ENCODE assay signal across 8 cellular contexts in the genomic region with DNA sequence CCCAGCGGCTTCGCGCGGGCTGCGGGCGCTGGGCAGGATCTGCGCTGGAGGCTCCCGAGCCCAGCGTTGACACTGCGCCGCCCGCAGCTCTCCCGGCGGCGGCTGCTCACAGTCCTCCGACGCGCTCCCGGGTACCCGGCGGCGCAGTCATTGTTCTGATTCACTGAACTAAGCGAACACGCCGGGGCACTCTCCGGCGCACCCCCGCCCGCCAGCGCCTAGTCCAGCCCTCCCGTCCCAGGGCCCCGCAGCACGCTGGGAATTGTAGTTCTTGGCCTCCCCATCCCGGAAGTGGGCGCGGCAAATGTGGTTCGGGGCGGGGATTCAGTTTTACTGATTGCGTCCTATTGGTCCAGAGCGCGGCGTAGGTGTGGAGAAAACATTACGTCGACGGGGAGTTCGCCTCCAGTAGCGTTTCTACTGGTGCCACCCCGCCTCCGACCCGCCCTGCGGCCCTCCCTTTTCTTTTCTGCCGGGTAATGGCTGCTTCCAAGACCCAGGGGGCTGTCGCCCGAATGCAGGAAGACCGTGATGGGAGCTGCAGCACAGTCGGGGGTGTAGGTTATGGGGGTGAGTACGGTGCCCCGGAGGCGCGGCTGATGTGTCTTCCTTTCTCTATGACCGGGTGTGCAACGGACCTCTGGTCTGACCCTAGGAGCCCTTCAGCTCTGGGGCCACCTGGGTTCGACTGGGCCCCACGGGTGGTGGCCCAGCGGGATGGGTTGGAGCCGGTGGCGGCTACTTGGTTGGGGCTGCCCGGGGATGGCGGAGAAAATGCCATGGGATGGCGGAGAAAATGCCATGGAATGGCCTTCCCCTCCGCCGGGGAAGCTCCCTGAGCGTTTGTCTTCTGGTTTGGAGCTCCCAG.
DNase-seq lines count a peak whose midpoint lies in the region; ATAC-seq and TF ChIP-seq lines count a peak whose summit lies in the region.

TSS of gene DOCK4 (minus strand) at position 162 of the 868 bp plus-strand sequence. CDS start 261 bp downstream, outside the sequence.
TSS of gene ZNF277 (plus strand) at position 458 of the 868 bp plus-strand sequence. CDS start at position 480, 22 bp downstream.

- ATAC-seq in GM21528 (IDR thresholded peaks at IDR 0.05; ENCODE audit: low FRiP score, unreplicated experiment) = peak; percentile 98

- 0 out of 2 replicates have a peak, but pooled peaks cover under 1% of the 10 kb centered on the region for H4K20me1 ChIP-seq in OCI-LY3 (ENCODE audit: insufficient read depth, low read length)

- H3K4me3 ChIP-seq in OCI-LY3 (ENCODE audit: low read length) = peak within 1 kb of the TSS; percentile 95

- H3K9ac ChIP-seq in OCI-LY3 (ENCODE audit: low read length) = peak within 1 kb of the TSS; percentile 72

- H3K9me3 ChIP-seq in OCI-LY3 (ENCODE audit: insufficient read depth, low read length) = no peaks in the 10 kb centered on the region

- H3K36me3 ChIP-seq in OCI-LY3 (replicated peaks; ENCODE audit: low read depth, low read length) = no peaks in the 10 kb centered on the region

- H3K27me3 ChIP-seq in OCI-LY3 (ENCODE audit: low read depth, low read length) = peaks cover 18% of the 10 kb centered on the region

- peaks cover 20% of the 10 kb centered on the region for H3K4me1 ChIP-seq in OCI-LY3 (ENCODE audit: low read length)

- peak within 1 kb of the TSS; percentile 99 for H3K4me2 ChIP-seq in OCI-LY3 (ENCODE audit: low read length)

- H2AFZ ChIP-seq in OCI-LY3 (ENCODE audit: low read depth, low read length) = peak within 1 kb of the TSS; percentile 85

- no peak for TF ChIP-seq CTCF in OCI-LY3 (IDR thresholded peaks at IDR 0.05; ENCODE audit: low read depth, low read length)

- DNase-seq in DMS 273 treated with DMSO at 0.1 percent for 48 hours (lab: John Stamatoyannopoulos, UW) (peak; percentile 99), HuH-7.5 (ENCODE audit: low spot score) (peak; percentile 88), activated T-cell treated with anti-CD3 and anti-CD28 coated beads for 24 hours (ENCODE audit: low read depth) (peak; percentile 100), epidermal melanocyte (ENCODE audit: insufficient read length, low spot score) (peak; percentile 85), middle frontal gyrus (ENCODE audit: extremely low spot score, low spot score) (peak; percentile 100)
- peak; percentile 99 for DNase-seq in stimulated activated CD8-positive, alpha-beta memory T cell treated with anti-CD3 and anti-CD28 coated beads, Interleukin-2, amount 100 ng/mL, for 1 hour (ENCODE audit: low read depth in 2 of 2)

- peaks cover 19% of the 10 kb centered on the region for H3K79me2 ChIP-seq in OCI-LY3 (ENCODE audit: low read length)

- H3K27ac ChIP-seq in OCI-LY3 (ENCODE audit: low read length) = no peak within 1 kb of the TSS
